ENCODE assay signal across 8 cellular contexts in genomic region chr12:122834921-122835692, GRCh38. TPM values are rescaled to one million over a fixed set of nuclear protein-coding genes. Genes with fewer than 3 reads are reported as not detected.
DNase-seq lines count a peak whose midpoint lies in the region; ATAC-seq and TF ChIP-seq lines count a peak whose summit lies in the region.

Gene HIP1R, plus strand, starts transcription at chr12:122835457. Its CDS starts 94 bp downstream, at chr12:122835551.

- H3K9me3 ChIP-seq in AG04450 (ENCODE audit: control insufficient read depth, insufficient read depth, low read length): no peaks in the 10 kb centered on the region; the same call in 1 of the 2 replicates
- no peaks in the 10 kb centered on the region for H3K9me3 ChIP-seq in tibial nerve

- H3K36me3 ChIP-seq in tibial nerve: no peaks in the 10 kb centered on the region

- peak within 1 kb of the TSS; percentile 98 for H3K27ac Mint-ChIP-seq in osteocyte (ENCODE audit: unreplicated experiment)

- TF ChIP-seq EP300 in tibial nerve (IDR thresholded peaks at IDR 0.05): no peak

- no peaks in the 10 kb centered on the region for H3K27me3 Mint-ChIP-seq in osteocyte (ENCODE audit: unreplicated experiment)

- peak; percentile 37 for ATAC-seq in GM21360 (IDR thresholded peaks at IDR 0.05; ENCODE audit: unreplicated experiment)

- 0 to 1% methylated on average over 3 to 25 of the region's 76 CpGs for WGBS in tibial nerve, 2 donors

- H3K27me3 ChIP-seq in AG04450 (ENCODE audit: control insufficient read depth, insufficient read depth, low read length) (no peaks in the 10 kb centered on the region), tibial nerve (no peaks in the 10 kb centered on the region)

- H3K4me3 ChIP-seq in AG04450 (ENCODE audit: low read depth, low read length): peak within 1 kb of the TSS; percentile 66
- peak within 1 kb of the TSS; percentile 39 to 71 (median 57) for H3K4me3 ChIP-seq in tibial nerve

- no peak for TF ChIP-seq POLR2A in tibial nerve (IDR thresholded peaks at IDR 0.05)

- no peak for DNase-seq in AG04450 (ENCODE audit: low read depth, low spot score)
- DNase-seq in OCI-M1 (lab: John Stamatoyannopoulos, UW): peak; percentile 31
- DNase-seq in activated naive CD4-positive, alpha-beta T cell (lab: John Stamatoyannopoulos, UW): peak; percentile 32 to 68 (median 42)
- no peak for DNase-seq in glomerular endothelial cell (ENCODE audit: extremely low read depth, low read depth, low spot score)
- DNase-seq in osteocyte (ENCODE audit: extremely low spot score, unreplicated experiment): no peak
- no peak for DNase-seq in tibial nerve (ENCODE audit: low spot score in 2 of 2)
- no peak for DNase-seq in GOT3 (lab: John Stamatoyannopoulos, UW)

- H3K4me1 ChIP-seq in tibial nerve: peaks cover 0 to 23% (median 8%) of the 10 kb centered on the region in 4 donors

- peaks cover 2% of the 10 kb centered on the region for H3K36me3 Mint-ChIP-seq in osteocyte (ENCODE audit: unreplicated experiment)

- no peaks in the 10 kb centered on the region for H3K9me3 Mint-ChIP-seq in osteocyte (ENCODE audit: unreplicated experiment)

- TF ChIP-seq CTCF in AG04450 (IDR thresholded peaks at IDR 0.05; ENCODE audit: low read depth, low read length) (no peak), osteocyte (IDR thresholded peaks at IDR 0.05) (no peak), tibial nerve (IDR thresholded peaks at IDR 0.05) (no peak)

- peak within 1 kb of the TSS; percentile 58 for H3K27ac ChIP-seq in AG04450 (ENCODE audit: low read depth, low read length)
- H3K27ac ChIP-seq in tibial nerve: peak within 1 kb of the TSS in 3 of 4 donors; percentile 36 to 86 (median 74)

- CTCF ChIA-PET in AG04450 (lab: Charles Lee): interaction anchor here (1.6 to 2.3 kb wide), 2 partner anchors 41 to 42 kb away, joined by 5 to 15 read pairs; no protein-coding TSS in a partner anchor

- peaks cover 30% of the 10 kb centered on the region for H3K4me1 Mint-ChIP-seq in osteocyte (ENCODE audit: unreplicated experiment)

- peak within 1 kb of the TSS; percentile 96 for H3K4me3 Mint-ChIP-seq in osteocyte (ENCODE audit: unreplicated experiment)

- POLR2A ChIA-PET in AG04450 (lab: Yijun Ruan, JAX): no interaction called here

RNA-seq across cellular contexts. Expression of gene HIP1R, which starts in this region (rescaled TPM):
- 7.2 and 10.7 TPM in 2 replicates for polyA plus RNA-seq in AG04450 (2011; rRNA removed)
- polyA minus RNA-seq in AG04450 (2011; rRNA and poly(A)+ RNA removed): 11.3 and 20.1 TPM in 2 replicates
- total RNA-seq in glomerular endothelial cell: 85.1 and 143 TPM in 2 replicates
- total RNA-seq in osteocyte: 26.0 and 31.3 TPM in 2 replicates
- total RNA-seq in tibial nerve: 10 to 100 TPM; 10.3 to 22.5 (median 16.9) TPM

Comparison
In these comparisons a context has a peak if more than half of its experiments do, and no peak if none do; other contexts are left out.
1. DNase-seq: peak in OCI-M1 (single experiment) and activated naive CD4-positive, alpha-beta T cell (4 of 4); none in AG04450 (single experiment), glomerular endothelial cell (single experiment), osteocyte (single experiment), tibial nerve (0 of 2) and GOT3 (single experiment).